In genomic region chr2:216696751-216697560, GRCh38 we compare ENCODE assay signal across 8 cellular contexts. TPM values are rescaled to one million over a fixed set of nuclear protein-coding genes. Genes with fewer than 3 reads are reported as not detected.
A peak's percentile ranks its signal among the peaks of the same experiment; 100 is the strongest.
DNase-seq lines count a peak whose midpoint lies in the region; ATAC-seq and TF ChIP-seq lines count a peak whose summit lies in the region.

No MANE protein-coding gene starts in this region.

- ATAC-seq in HG03097 (IDR thresholded peaks at IDR 0.05; ENCODE audit: low FRiP score, unreplicated experiment): no peak

- H3K4me1 Mint-ChIP-seq in osteocyte (ENCODE audit: unreplicated experiment): peaks cover 42% of the 10 kb centered on the region
- peaks cover 19% of the 10 kb centered on the region for H3K4me1 Mint-ChIP-seq in activated naive CD8-positive, alpha-beta T cell treated with anti-CD3 and anti-CD28 coated beads for 36 hours
- peaks cover 27% of the 10 kb centered on the region for H3K4me1 Mint-ChIP-seq in activated naive CD4-positive, alpha-beta T cell treated with anti-CD3 and anti-CD28 coated beads, Interleukin-2, amount 10 ng/mL, durations not matched to agents 7 days and 5 days

- H3K27me3 Mint-ChIP-seq in osteocyte (ENCODE audit: unreplicated experiment): no peaks in the 10 kb centered on the region
- H3K27me3 Mint-ChIP-seq in activated naive CD8-positive, alpha-beta T cell treated with anti-CD3 and anti-CD28 coated beads for 36 hours: peaks cover 62% of the 10 kb centered on the region
- H3K27me3 Mint-ChIP-seq in activated naive CD4-positive, alpha-beta T cell treated with anti-CD3 and anti-CD28 coated beads, Interleukin-2, amount 10 ng/mL, durations not matched to agents 7 days and 5 days: no peaks in the 10 kb centered on the region

- DNase-seq in DMS53 (lab: John Stamatoyannopoulos, UW) (peak; percentile 38), DMS53 treated with DMSO at 0.1 percent for 48 hours (lab: John Stamatoyannopoulos, UW; ENCODE audit: unreplicated experiment) (no peak), NCI-H345 treated with DMSO at 0.1 percent for 48 hours (lab: John Stamatoyannopoulos, UW; ENCODE audit: unreplicated experiment) (peak; percentile 56), osteocyte (ENCODE audit: extremely low spot score, unreplicated experiment) (no peak)
- DNase-seq in activated naive CD8-positive, alpha-beta T cell treated with anti-CD3 and anti-CD28 coated beads for 36 hours: no peak
- no peak for DNase-seq in activated naive CD4-positive, alpha-beta T cell treated with anti-CD3 and anti-CD28 coated beads, Interleukin-2, amount 10 ng/mL, durations not matched to agents 7 days and 5 days

- H3K9me3 Mint-ChIP-seq in osteocyte (ENCODE audit: unreplicated experiment): no peaks in the 10 kb centered on the region
- H3K9me3 Mint-ChIP-seq in activated naive CD8-positive, alpha-beta T cell treated with anti-CD3 and anti-CD28 coated beads for 36 hours: no peaks in the 10 kb centered on the region
- H3K9me3 Mint-ChIP-seq in activated naive CD4-positive, alpha-beta T cell treated with anti-CD3 and anti-CD28 coated beads, Interleukin-2, amount 10 ng/mL, durations not matched to agents 7 days and 5 days: no peaks in the 10 kb centered on the region

- TF ChIP-seq CTCF in osteocyte (IDR thresholded peaks at IDR 0.05): peak; percentile 70

- H3K4me3 Mint-ChIP-seq in osteocyte (ENCODE audit: unreplicated experiment): no peak overlapping the region
- H3K4me3 Mint-ChIP-seq in activated naive CD8-positive, alpha-beta T cell treated with anti-CD3 and anti-CD28 coated beads for 36 hours: no peak overlapping the region
- H3K4me3 Mint-ChIP-seq in activated naive CD4-positive, alpha-beta T cell treated with anti-CD3 and anti-CD28 coated beads, Interleukin-2, amount 10 ng/mL, durations not matched to agents 7 days and 5 days: no peak overlapping the region

- no peaks in the 10 kb centered on the region for H3K36me3 Mint-ChIP-seq in osteocyte (ENCODE audit: unreplicated experiment)
- no peaks in the 10 kb centered on the region for H3K36me3 Mint-ChIP-seq in activated naive CD8-positive, alpha-beta T cell treated with anti-CD3 and anti-CD28 coated beads for 36 hours
- H3K36me3 Mint-ChIP-seq in activated naive CD4-positive, alpha-beta T cell treated with anti-CD3 and anti-CD28 coated beads, Interleukin-2, amount 10 ng/mL, durations not matched to agents 7 days and 5 days: no peaks in the 10 kb centered on the region

- peak overlapping the region; percentile 8 for H3K27ac ChIP-seq in cingulate gyrus (ENCODE audit: low read depth, low read length)

- peak overlapping the region; percentile 8 for H3K27ac Mint-ChIP-seq in osteocyte (ENCODE audit: unreplicated experiment)
- no peak overlapping the region for H3K27ac Mint-ChIP-seq in activated naive CD8-positive, alpha-beta T cell treated with anti-CD3 and anti-CD28 coated beads for 36 hours
- no peak overlapping the region for H3K27ac Mint-ChIP-seq in activated naive CD4-positive, alpha-beta T cell treated with anti-CD3 and anti-CD28 coated beads, Interleukin-2, amount 10 ng/mL, durations not matched to agents 7 days and 5 days

- CTCF ChIA-PET in activated naive CD4-positive, alpha-beta T cell treated with anti-CD3 and anti-CD28 coated beads, Interleukin-2, amount 10 ng/mL, durations not matched to agents 7 days and 5 days (lab: Charles Lee): interaction anchor here (0.7 to 2.3 kb wide), 5 partner anchors 14 to 1016 kb away, joined by 3 to 18 read pairs (median 3); no protein-coding TSS in a partner anchor

RNA-seq across cellular contexts. Expression of gene IGFBP5, which starts 1.6 kb away (rescaled TPM):
- total RNA-seq in osteocyte: 1,145 and 1,383 TPM in 2 replicates
- total RNA-seq in activated naive CD8-positive, alpha-beta T cell treated with anti-CD3 and anti-CD28 coated beads for 36 hours: not detected

Comparison
In these comparisons a context has a peak if more than half of its experiments do, and no peak if none do; other contexts are left out.
1. DNase-seq: peak in DMS53 (single experiment) and NCI-H345 treated with DMSO at 0.1 percent for 48 hours (single experiment); none in DMS53 treated with DMSO at 0.1 percent for 48 hours (single experiment), osteocyte (single experiment), activated naive CD8-positive, alpha-beta T cell treated with anti-CD3 and anti-CD28 coated beads for 36 hours (single experiment) and activated naive CD4-positive, alpha-beta T cell treated with anti-CD3 and anti-CD28 coated beads, Interleukin-2, amount 10 ng/mL, durations not matched to agents 7 days and 5 days (single experiment).
2. RNA of gene IGFBP5, which starts 1.6 kb away (total RNA-seq): 1,145 to 1,383 TPM in osteocyte; not detected in activated naive CD8-positive, alpha-beta T cell treated with anti-CD3 and anti-CD28 coated beads for 36 hours; every median in the first group is over 1,000 times any median in the second.